13 cellular contexts compared by ENCODE assay signal in genomic region chr10:60369163-60369930, GRCh38.
"Had no signal": no experiment of that assay in that cellular context is flagged by ENCODE, and none has a peak within 500 bp of the region (broad histone marks: within the 10 kb centered on the region; RNA-seq: fewer than 3 reads in every experiment).

No MANE protein-coding gene starts in this region.

- H3K4me1 Mint-ChIP-seq: activated naive CD8-positive, alpha-beta T cell treated with anti-CD3 and anti-CD28 coated beads, Interleukin-2, amount 10 ng/mL, durations not matched to agents 7 days and 5 days; natural killer cell had no signal

- H3K27me3 ChIP-seq: gastroesophageal sphincter, right lobe of liver, spleen had no signal

- H3K27ac Mint-ChIP-seq: activated naive CD8-positive, alpha-beta T cell treated with anti-CD3 and anti-CD28 coated beads, Interleukin-2, amount 10 ng/mL, durations not matched to agents 7 days and 5 days; memory B cell; natural killer cell; stimulated activated naive CD8-positive, alpha-beta T cell treated with anti-CD3 and anti-CD28 coated beads, Interleukin-15, Interleukin-2, amounts not matched to agents 100 ng/mL and 50 ng/mL, for 24 hours had no signal

- H3K4me3 Mint-ChIP-seq: activated naive CD8-positive, alpha-beta T cell treated with anti-CD3 and anti-CD28 coated beads, Interleukin-2, amount 10 ng/mL, durations not matched to agents 7 days and 5 days; memory B cell; natural killer cell; stimulated activated naive CD8-positive, alpha-beta T cell treated with anti-CD3 and anti-CD28 coated beads, Interleukin-15, Interleukin-2, amounts not matched to agents 100 ng/mL and 50 ng/mL, for 24 hours had no signal

- DNase-seq: activated naive CD4-positive, alpha-beta T cell; activated naive CD8-positive, alpha-beta T cell treated with anti-CD3 and anti-CD28 coated beads, Interleukin-2, amount 10 ng/mL, durations not matched to agents 7 days and 5 days; dermis blood vessel endothelial cell; islet precursor cell; left ventricle myocardium inferior; natural killer cell; nucleus accumbens; right lobe of liver; spleen had no signal

- H3K36me3 ChIP-seq: gastroesophageal sphincter, left ventricle myocardium inferior, right lobe of liver, spleen, thoracic aorta had no signal

- H3K4me1 ChIP-seq: left ventricle myocardium inferior, spleen had no signal

- H3K9me3 ChIP-seq: gastroesophageal sphincter, left ventricle myocardium inferior, right lobe of liver, spleen, thoracic aorta had no signal

- H3K27ac ChIP-seq: gastroesophageal sphincter, left ventricle myocardium inferior, right lobe of liver, spleen, thoracic aorta had no signal

- H3K36me3 Mint-ChIP-seq: activated naive CD8-positive, alpha-beta T cell treated with anti-CD3 and anti-CD28 coated beads, Interleukin-2, amount 10 ng/mL, durations not matched to agents 7 days and 5 days; natural killer cell had no signal

- H3K9me3 Mint-ChIP-seq: memory B cell; natural killer cell; stimulated activated naive CD8-positive, alpha-beta T cell treated with anti-CD3 and anti-CD28 coated beads, Interleukin-15, Interleukin-2, amounts not matched to agents 100 ng/mL and 50 ng/mL, for 24 hours had no signal

- H3K27me3 Mint-ChIP-seq: stimulated activated naive CD8-positive, alpha-beta T cell treated with anti-CD3 and anti-CD28 coated beads, Interleukin-15, Interleukin-2, amounts not matched to agents 100 ng/mL and 50 ng/mL, for 24 hours had no signal

- H3K4me3 ChIP-seq: gastroesophageal sphincter, left ventricle myocardium inferior, right lobe of liver, spleen, thoracic aorta had no signal

- ATAC-seq: gastroesophageal sphincter, natural killer cell had no signal
